In the genomic region with DNA sequence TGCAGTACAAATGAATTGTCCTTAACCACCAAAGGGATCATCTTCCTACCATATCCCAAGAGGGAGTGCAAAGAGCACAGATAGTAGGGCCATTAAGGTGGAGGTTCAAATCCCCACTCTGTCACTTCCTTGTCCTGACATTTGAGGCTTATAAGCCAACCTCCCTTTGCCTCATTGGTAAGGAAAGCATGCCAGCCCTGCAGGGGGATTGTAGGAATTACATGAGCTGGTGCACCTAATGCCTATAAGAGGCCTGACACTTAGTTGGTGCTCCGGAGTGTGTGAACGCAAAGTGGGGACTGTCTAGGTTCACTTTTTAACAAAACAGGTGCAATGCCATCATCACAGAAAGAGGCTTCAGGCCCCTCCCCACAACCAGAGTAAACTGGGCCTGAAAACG, we compare ENCODE assay signal across 33 cellular contexts.
DNase-seq lines count a peak whose midpoint lies in the region; ATAC-seq, FAIRE-seq and TF ChIP-seq lines count a peak whose summit lies in the region.
"Had no signal": no experiment of that assay in that cellular context is flagged by ENCODE, and none has a peak within 500 bp of the region (broad histone marks: within the 10 kb centered on the region; RNA-seq: fewer than 3 reads in every experiment).

No MANE protein-coding gene starts in this region.

- H3K27ac Mint-ChIP-seq in activated CD4-positive, alpha-beta T cell treated with anti-CD3 and anti-CD28 coated beads, Interleukin-2, amount 10 ng/mL, durations not matched to agents 24 days and 14 days, result no peak overlapping the region
- H3K27ac Mint-ChIP-seq: activated naive CD8-positive, alpha-beta T cell treated with anti-CD3 and anti-CD28 coated beads, Interleukin-2, amount 10 ng/mL, durations not matched to agents 7 days and 5 days; activated T-cell treated with anti-CD3 and anti-CD28 coated beads, Interleukin-2, amount 50 U/mL, for 24 hours; CD4-positive, alpha-beta T cell; stimulated activated naive CD8-positive, alpha-beta T cell treated with anti-CD3 and anti-CD28 coated beads, Interleukin-15, Interleukin-2, amounts not matched to agents 100 ng/mL and 50 ng/mL, for 24 hours had no signal

- H3K27me3 Mint-ChIP-seq in activated CD4-positive, alpha-beta T cell treated with anti-CD3 and anti-CD28 coated beads, Interleukin-2, amount 10 ng/mL, durations not matched to agents 24 days and 14 days, result no peaks in the 10 kb centered on the region
- H3K27me3 Mint-ChIP-seq: activated naive CD8-positive, alpha-beta T cell treated with anti-CD3 and anti-CD28 coated beads, Interleukin-2, amount 10 ng/mL, durations not matched to agents 7 days and 5 days; activated T-cell treated with anti-CD3 and anti-CD28 coated beads, Interleukin-2, amount 50 U/mL, for 24 hours; CD4-positive, alpha-beta T cell; stimulated activated naive CD8-positive, alpha-beta T cell treated with anti-CD3 and anti-CD28 coated beads, Interleukin-15, Interleukin-2, amounts not matched to agents 100 ng/mL and 50 ng/mL, for 24 hours had no signal

- peaks cover 3% of the 10 kb centered on the region for H3K9me3 Mint-ChIP-seq in activated CD4-positive, alpha-beta T cell treated with anti-CD3 and anti-CD28 coated beads, Interleukin-2, amount 10 ng/mL, durations not matched to agents 24 days and 14 days
- H3K9me3 Mint-ChIP-seq: activated T-cell treated with anti-CD3 and anti-CD28 coated beads, Interleukin-2, amount 50 U/mL, for 24 hours; CD4-positive, alpha-beta T cell; neural crest cell; stimulated activated naive CD8-positive, alpha-beta T cell treated with anti-CD3 and anti-CD28 coated beads, Interleukin-15, Interleukin-2, amounts not matched to agents 100 ng/mL and 50 ng/mL, for 24 hours had no signal

- H3K4me1 Mint-ChIP-seq in activated CD4-positive, alpha-beta T cell treated with anti-CD3 and anti-CD28 coated beads, Interleukin-2, amount 10 ng/mL, durations not matched to agents 24 days and 14 days, result no peaks in the 10 kb centered on the region

- FAIRE-seq in H1 (lab: Jason Lieb, UNC), result no peak
- FAIRE-seq: GM12891, islet of Langerhans, urothelium cell line had no signal

- H3K9me3 ChIP-seq in OCI-LY1 (ENCODE audit: low read length) (no peaks in the 10 kb centered on the region), H1 (ENCODE audit: insufficient read depth in 2 of 2, low read depth in 1 of 2, low read length in 1 of 2) (no peaks in the 10 kb centered on the region)
- H3K9me3 ChIP-seq: ascending aorta, left lung, Peyer's patch, thoracic aorta had no signal

- intact Hi-C loops in activated CD4-positive, alpha-beta T cell treated with anti-CD3 and anti-CD28 coated beads, Interleukin-2, amount 10 ng/mL, durations not matched to agents 24 days and 14 days (cut with micrococcal nuclease), result no loop called here

- H4K91ac ChIP-seq in H1 (replicated peaks; ENCODE audit: insufficient read length, low read length), result no peak overlapping the region

- TF ChIP-seq RAD21 in H1 (IDR thresholded peaks at IDR 0.05 in 1 of 2, conservative IDR thresholded peaks at IDR 0.05 in 1 of 2; ENCODE audit: low read depth in 2 of 2, low read length in 2 of 2), result peak; percentile 13 to 25; a peak in 2 of 4 replicates

- no peak for TF ChIP-seq POLR2A in H1 (IDR thresholded peaks at IDR 0.05; ENCODE audit: control extremely low read depth in 1 of 2, low read depth in 2 of 2, low read length in 2 of 2)

- no peaks in the 10 kb centered on the region for H3K36me3 Mint-ChIP-seq in activated CD4-positive, alpha-beta T cell treated with anti-CD3 and anti-CD28 coated beads, Interleukin-2, amount 10 ng/mL, durations not matched to agents 24 days and 14 days (ENCODE audit: low read depth)

- H2AFZ ChIP-seq in OCI-LY1 (ENCODE audit: low read length), result no peak overlapping the region
- no peak overlapping the region for H2AFZ ChIP-seq in H1 (ENCODE audit: low read length)

- no peak overlapping the region for H2AK5ac ChIP-seq in H1 (ENCODE audit: low read depth, low read length)

- H3K18ac ChIP-seq in H1 (ENCODE audit: extremely low read depth, low read length), result no peak overlapping the region

- no peak overlapping the region for H4K8ac ChIP-seq in H1 (ENCODE audit: extremely low read depth, insufficient read depth, low read length)

- POLR2A ChIA-PET in H1 (lab: Charles Lee; ENCODE audit: partially characterized antibody), result no interaction called here

- DNase-seq in NCI-H82 (lab: John Stamatoyannopoulos, UW) (peak; percentile 20), NCI-H82 treated with DMSO at 0.1 percent for 48 hours (lab: John Stamatoyannopoulos, UW; ENCODE audit: unreplicated experiment) (no peak), H1 (ENCODE audit: low read depth in 1 of 2, low spot score in 2 of 2) (no peak), retinal pigment epithelial cell (ENCODE audit: low read depth) (no peak)
- no peak for DNase-seq in activated CD4-positive, alpha-beta T cell treated with anti-CD3 and anti-CD28 coated beads, Interleukin-2, amount 10 ng/mL, durations not matched to agents 24 days and 14 days
- DNase-seq: activated CD4-positive, alpha-beta T cell treated with anti-CD3 and anti-CD28 coated beads, Interleukin-2, amount 50 U/mL, for 1 hour; activated gamma-delta T cell treated with Interleukin-2 at 50 U/mL for 16 hours; activated naive CD8-positive, alpha-beta T cell treated with anti-CD3 and anti-CD28 coated beads, Interleukin-2, amount 10 ng/mL, durations not matched to agents 7 days and 5 days; activated T-cell treated with anti-CD3 and anti-CD28 coated beads, Interleukin-2, amount 50 U/mL, for 24 hours; CD4-positive, alpha-beta T cell; effector CD8-positive, alpha-beta T cell; HCEC 1CT; left lung; mesenchymal stem cell; NCI-H1105; NCI-H187; NCI-H2171; Peyer's patch; SHP77; stimulated activated CD8-positive, alpha-beta memory T cell treated with anti-CD3 and anti-CD28 coated beads, Interleukin-4, amount 100 ng/mL, for 48 hours; SW 1271 had no signal

- no peak overlapping the region for H3K4ac ChIP-seq in H1 (replicated peaks; ENCODE audit: insufficient read length, low read depth, low read length)

- no peak overlapping the region for H2BK15ac ChIP-seq in H1 (ENCODE audit: low read length)

- H2BK120ac ChIP-seq in H1 (replicated peaks; ENCODE audit: low read depth, low read length), result no peak overlapping the region

- no peak overlapping the region for H2BK20ac ChIP-seq in H1 (ENCODE audit: low read length)

- H3K14ac ChIP-seq in H1 (ENCODE audit: insufficient read length), result no peak overlapping the region

- H4K5ac ChIP-seq in H1 (ENCODE audit: insufficient read length, low read depth, low read length), result no peak overlapping the region

- H3F3A ChIP-seq in OCI-LY1 (ENCODE audit: insufficient read depth, low read length), result peaks cover 6% of the 10 kb centered on the region

- H3K4me2 ChIP-seq in OCI-LY1 (ENCODE audit: low read length), result no peak overlapping the region
- no peak overlapping the region for H3K4me2 ChIP-seq in H1 (ENCODE audit: insufficient read depth in 1 of 2, low read depth in 2 of 2, low read length in 2 of 2)

- CTCF ChIA-PET in H1 (lab: Charles Lee; ENCODE audit: partially characterized antibody), result interaction anchor here (0.6 to 1.8 kb wide), 6 partner anchors 9 to 117 kb away, joined by 3 to 12 read pairs (median 3); no protein-coding TSS in a partner anchor

- no peak overlapping the region for H2BK12ac ChIP-seq in H1 (ENCODE audit: low read depth, low read length)

- H4K20me1 ChIP-seq in OCI-LY1 (ENCODE audit: insufficient read depth, low read length), result no peaks in the 10 kb centered on the region
- no peaks in the 10 kb centered on the region for H4K20me1 ChIP-seq in H1 (replicated peaks in 1 of 2; ENCODE audit: control insufficient read depth in 1 of 2, insufficient read depth in 2 of 2, low read length in 2 of 2)

- no peaks in the 10 kb centered on the region for H3K9me2 ChIP-seq in OCI-LY1 (ENCODE audit: low read depth, low read length)

- ATAC-seq in HG03565 (IDR thresholded peaks at IDR 0.05; ENCODE audit: unreplicated experiment), result no peak
- ATAC-seq in GM18861 (IDR thresholded peaks at IDR 0.05; ENCODE audit: unreplicated experiment), result no peak
- ATAC-seq: left lung, sciatic nerve had no signal

- H3K9ac ChIP-seq in OCI-LY1 (ENCODE audit: low read length) (no peak overlapping the region), H1 (replicated peaks in 1 of 4; ENCODE audit: extremely low read depth in 1 of 4, low read depth in 3 of 4, low read length in 3 of 4) (no peak overlapping the region)

- TF ChIP-seq CTCF in OCI-LY1 (IDR thresholded peaks at IDR 0.05; ENCODE audit: low read length) (no peak), H1 (IDR thresholded peaks at IDR 0.05; ENCODE audit: control extremely low read depth in 1 of 3, insufficient read depth in 1 of 3, low read depth in 1 of 3, low read length in 3 of 3) (peak in 2 of 3 experiments; percentile 16 to 53; a peak in 1 of 4 replicates), retinal pigment epithelial cell (conservative IDR thresholded peaks at IDR 0.05; ENCODE audit: low read depth, low read length) (peak; percentile 25)

- WGBS in H1 (ENCODE audit: extremely low coverage in 1 of 2, insufficient coverage in 1 of 2, insufficient read length in 1 of 2, insufficient replicate concordance in 2 of 2, low coverage in 1 of 2, low lambda C conversion rate in 2 of 2, missing lambda C conversion rate in 1 of 2), 2 experiments, result 82% methylated on average over 3 of the region's 3 CpGs; no CpG with 5 or more reads in 1 of the 2 experiments

- no peaks in the 10 kb centered on the region for H3K79me1 ChIP-seq in H1 (ENCODE audit: low read depth, low read length)

- no peak for TF ChIP-seq EP300 in H1 (IDR thresholded peaks at IDR 0.05; ENCODE audit: borderline replicate concordance in 1 of 2, low read depth in 2 of 2, low read length in 2 of 2)

- H3K36me3 ChIP-seq in OCI-LY1 (ENCODE audit: insufficient read depth, low read length) (peaks cover 28% of the 10 kb centered on the region; the same call in 1 of the 2 replicates), H1 (ENCODE audit: control insufficient read depth in 2 of 4, insufficient read depth in 4 of 4, low read length in 3 of 4) (no peaks in the 10 kb centered on the region)
- H3K36me3 ChIP-seq: ascending aorta, left lung, Peyer's patch, thoracic aorta had no signal

- H2BK5ac ChIP-seq in H1 (ENCODE audit: low read depth, low read length), result no peak overlapping the region

- H3K27me3 ChIP-seq in OCI-LY1 (ENCODE audit: insufficient read depth, low read length) (no peaks in the 10 kb centered on the region), H1 (replicated peaks in 1 of 4; ENCODE audit: control insufficient read depth in 3 of 4, extremely low read depth in 1 of 4, insufficient read depth in 3 of 4, low read length in 3 of 4) (no peaks in the 10 kb centered on the region)
- H3K27me3 ChIP-seq: ascending aorta, left lung, Peyer's patch had no signal

- no peaks in the 10 kb centered on the region for H3K23me2 ChIP-seq in H1 (ENCODE audit: low read depth, low read length)

- H3K23ac ChIP-seq in H1 (ENCODE audit: insufficient read length), result no peak overlapping the region

- H3K79me2 ChIP-seq in OCI-LY1 (ENCODE audit: insufficient read depth, low read length), result no peaks in the 10 kb centered on the region
- no peaks in the 10 kb centered on the region for H3K79me2 ChIP-seq in H1 (ENCODE audit: control insufficient read depth in 1 of 2, insufficient read depth in 2 of 2, low read length in 2 of 2)

- no peak overlapping the region for H3K56ac ChIP-seq in H1 (replicated peaks; ENCODE audit: insufficient read length, low read depth, low read length)

- no peak overlapping the region for H3K4me3 Mint-ChIP-seq in activated CD4-positive, alpha-beta T cell treated with anti-CD3 and anti-CD28 coated beads, Interleukin-2, amount 10 ng/mL, durations not matched to agents 24 days and 14 days
- H3K4me3 Mint-ChIP-seq: activated naive CD8-positive, alpha-beta T cell treated with anti-CD3 and anti-CD28 coated beads, Interleukin-2, amount 10 ng/mL, durations not matched to agents 7 days and 5 days; activated T-cell treated with anti-CD3 and anti-CD28 coated beads, Interleukin-2, amount 50 U/mL, for 24 hours; CD4-positive, alpha-beta T cell; neural crest cell; stimulated activated naive CD8-positive, alpha-beta T cell treated with anti-CD3 and anti-CD28 coated beads, Interleukin-15, Interleukin-2, amounts not matched to agents 100 ng/mL and 50 ng/mL, for 24 hours had no signal

- peaks cover 77% of the 10 kb centered on the region for H3K4me1 ChIP-seq in OCI-LY1 (ENCODE audit: insufficient read depth, low read length, severe bottlenecking)
- no peaks in the 10 kb centered on the region; a peak in 1 of 7 replicates for H3K4me1 ChIP-seq in H1 (replicated peaks in 1 of 4; ENCODE audit: control insufficient read depth in 3 of 4, insufficient read depth in 4 of 4, low read length in 3 of 4)
- H3K4me1 ChIP-seq: ascending aorta, Peyer's patch had no signal

- H3K4me3 ChIP-seq in OCI-LY1 (ENCODE audit: low read depth, low read length, poor library complexity, severe bottlenecking) (no peak overlapping the region), H1 (ENCODE audit: extremely low read depth in 1 of 4, insufficient read depth in 2 of 4, low read depth in 3 of 4, low read length in 4 of 4) (no peak overlapping the region), retinal pigment epithelial cell (ENCODE audit: low read length) (no peak overlapping the region)
- H3K4me3 ChIP-seq: ascending aorta, coronary artery, left lung, Peyer's patch, thoracic aorta had no signal

- peak overlapping the region; percentile 89 for H3K27ac ChIP-seq in OCI-LY1 (ENCODE audit: low read depth, low read length, poor library complexity, severe bottlenecking)
- H3K27ac ChIP-seq in H1 (ENCODE audit: low read depth, low read length), result no peak overlapping the region
- H3K27ac ChIP-seq: ascending aorta, coronary artery, left lung, Peyer's patch, thoracic aorta had no signal
